ENCODE assay signal across 8 cellular contexts in the genomic region with DNA sequence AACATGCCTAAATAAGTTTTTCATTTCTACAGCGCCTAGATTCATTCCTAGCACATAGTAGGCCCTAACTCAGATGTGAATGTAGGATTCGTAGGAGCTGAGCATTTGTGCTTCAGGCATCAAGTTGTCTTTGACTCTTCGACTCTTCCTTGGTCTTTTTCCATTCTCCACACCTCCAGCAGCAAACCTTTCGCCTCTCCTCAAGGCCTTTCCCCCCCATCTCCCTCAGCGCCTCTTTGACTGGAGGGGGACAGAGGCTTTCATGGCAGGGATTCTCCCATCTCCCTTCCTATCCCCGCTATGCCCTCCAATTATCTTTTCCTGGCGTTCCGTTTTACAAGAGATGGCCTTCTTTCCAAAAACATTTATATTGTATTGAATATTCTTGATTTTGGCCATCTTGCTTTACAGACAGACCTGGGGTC. TPM values are rescaled to one million over a fixed set of nuclear protein-coding genes. Genes with fewer than 3 reads are reported as not detected.
DNase-seq lines count a peak whose midpoint lies in the region; FAIRE-seq and TF ChIP-seq lines count a peak whose summit lies in the region.

No MANE protein-coding gene starts in this region.

- intact Hi-C loops in esophagus squamous epithelium (cut with DNase I) (no loop called here), sigmoid colon (cut with DNase I) (loop anchor here (10.0 kb wide), 2 partner anchors 476 to 754 kb away; a partner anchor contains a TSS)

- no peak for TF ChIP-seq POLR2A in GM12891 (IDR thresholded peaks at IDR 0.05; ENCODE audit: low read depth, low read length)
- TF ChIP-seq POLR2A in esophagus squamous epithelium (IDR thresholded peaks at IDR 0.05), result no peak
- TF ChIP-seq POLR2A in sigmoid colon (IDR thresholded peaks at IDR 0.05), result no peak

- no peaks in the 10 kb centered on the region for H3K9me3 ChIP-seq in esophagus squamous epithelium
- H3K9me3 ChIP-seq in sigmoid colon, result no peaks in the 10 kb centered on the region

- H3K27ac ChIP-seq in esophagus squamous epithelium, result peak overlapping the region in 3 of 4 donors; percentile 89 to 92 (median 91)
- H3K27ac ChIP-seq in sigmoid colon, result peak overlapping the region; percentile 75 to 89 (median 84)

- peak; percentile 16 for FAIRE-seq in GM12891 (lab: Jason Lieb, UNC)

- DNase-seq in GM12891 (ENCODE audit: insufficient read length, low spot score), result no peak
- peak; percentile 48 for DNase-seq in OCI-M1 (lab: John Stamatoyannopoulos, UW)
- no peak for DNase-seq in esophagus squamous epithelium (lab: John Stamatoyannopoulos, UW)
- no peak for DNase-seq in sigmoid colon
- no peak for DNase-seq in nucleus accumbens (lab: John Stamatoyannopoulos, UW)
- DNase-seq in COLO668 (lab: John Stamatoyannopoulos, UW; ENCODE audit: unreplicated experiment), result no peak
- DNase-seq in MV-4-11 (lab: John Stamatoyannopoulos, UW), result no peak
- no peak for DNase-seq in foreskin melanocyte

- no peak for TF ChIP-seq CTCF in esophagus squamous epithelium (IDR thresholded peaks at IDR 0.05)
- no peak for TF ChIP-seq CTCF in sigmoid colon (IDR thresholded peaks at IDR 0.05)

- WGBS in esophagus squamous epithelium, 2 donors, result 10 to 11% methylated on average over 8 of the region's 8 CpGs
- 10 to 24% methylated on average over 8 of the region's 8 CpGs for WGBS in sigmoid colon, 2 donors

- H3K36me3 ChIP-seq in esophagus squamous epithelium (peaks cover 0 to 30% (median 0%) of the 10 kb centered on the region in 3 donors), sigmoid colon (peaks cover 0 to 24% (median 3%) of the 10 kb centered on the region in 4 donors)

- H3K4me1 ChIP-seq in esophagus squamous epithelium, result peaks cover 8 to 21% (median 13%) of the 10 kb centered on the region in 3 donors
- H3K4me1 ChIP-seq in sigmoid colon, result peaks cover 0 to 22% (median 16%) of the 10 kb centered on the region in 4 donors

- peak overlapping the region; percentile 80 to 98 (median 92) for H3K4me3 ChIP-seq in esophagus squamous epithelium
- H3K4me3 ChIP-seq in sigmoid colon, result peak overlapping the region; percentile 81 to 89 (median 87)

- H3K27me3 ChIP-seq in esophagus squamous epithelium, result no peaks in the 10 kb centered on the region
- no peaks in the 10 kb centered on the region for H3K27me3 ChIP-seq in sigmoid colon

- no peak for TF ChIP-seq EP300 in sigmoid colon (IDR thresholded peaks at IDR 0.05)

TF ChIP-seq in GM12891, 5 proteins besides CTCF, POLR2A, EP300 and RAD21:
- TF ChIP-seq POLR2AphosphoS5 (IDR thresholded peaks at IDR 0.05; ENCODE audit: low read depth, low read length), result no peak
- TF ChIP-seq TAF1 (IDR thresholded peaks at IDR 0.05; ENCODE audit: low read depth, low read length), result no peak
- TF ChIP-seq POU2F2 (IDR thresholded peaks at IDR 0.05; ENCODE audit: low read depth, low read length), result no peak
- TF ChIP-seq SPI1 (IDR thresholded peaks at IDR 0.05; ENCODE audit: low read depth, low read length), result no peak
- TF ChIP-seq PAX5 (IDR thresholded peaks at IDR 0.05; ENCODE audit: insufficient read depth, low read length, severe bottlenecking), result no peak

RNA-seq across cellular contexts. Expression of a gene that starts 0.7 kb away (rescaled TPM):
- 3.7 TPM for polyA plus RNA-seq in GM12891 (2012; ENCODE audit: low read depth, missing spikeins)
- total RNA-seq in esophagus squamous epithelium, result 10 to 100 TPM in 3 of 4 donors, 1 to 10 TPM in 1; 6.0 to 17.2 (median 11.3) TPM
- total RNA-seq in sigmoid colon, result 10 to 100 TPM; 16.4 to 25.8 (median 20.7) TPM
- polyA plus RNA-seq in sigmoid colon, result 1 to 10 TPM; 2.1 to 6.3 (median 3.6) TPM

RNA-seq across cellular contexts. Expression of a gene that starts 10.8 kb away (rescaled TPM):
- polyA plus RNA-seq in GM12891 (2012; ENCODE audit: low read depth, missing spikeins), result 15.5 TPM
- 10 to 100 TPM; 13.1 to 44.6 (median 20.8) TPM for total RNA-seq in esophagus squamous epithelium
- total RNA-seq in sigmoid colon, result 10 to 100 TPM; 13.2 to 29.9 (median 17.5) TPM
- 10 to 100 TPM in 1 of 3 donors, 1 to 10 TPM in 2; 3.0 to 16.5 (median 3.2) TPM for polyA plus RNA-seq in sigmoid colon
